Comparison of ENCODE assay signal across 8 cellular contexts in genomic region chr14:73569185-73569957, GRCh38. TPM values are rescaled to one million over a fixed set of nuclear protein-coding genes. Genes with fewer than 3 reads are reported as not detected.
DNase-seq lines count a peak whose midpoint lies in the region; ATAC-seq and TF ChIP-seq lines count a peak whose summit lies in the region.
"Not testable (repeated sequence)": the region's sequence is repeated elsewhere in the genome, so short reads cannot be mapped to it uniquely, and the experiment has no call there.

Gene ACOT2, plus strand, starts transcription at chr14:73569213. Its CDS starts 28 bp downstream, at chr14:73569241.

- peak; percentile 58 for ATAC-seq in GM21447 (IDR thresholded peaks at IDR 0.05; ENCODE audit: unreplicated experiment)
- peak; percentile 81 to 83 for ATAC-seq in activated T-cell treated with anti-CD3 and anti-CD28 coated beads, Interleukin-2, amount 50 U/mL, for 72 hours (replicated peaks in 1 of 2)
- peak; percentile 82 for ATAC-seq in esophagus mucosa

- TF ChIP-seq POLR2A in Peyer's patch (IDR thresholded peaks at IDR 0.05): peak; percentile 56 to 64

- H3K4me1 ChIP-seq in Peyer's patch: not testable (repeated sequence)
- H3K4me1 ChIP-seq in mucosa of rectum (ENCODE audit: control insufficient read depth in 2 of 2, insufficient read depth in 2 of 2, low read length in 2 of 2): peaks cover 4 to 16% of the 10 kb centered on the region in 2 donors

- CTCF ChIA-PET in Calu3 (lab: Charles Lee): interaction anchor here (0.7 to 2.4 kb wide), 3 partner anchors 61 to 285 kb away, joined by 4 to 14 read pairs (median 4); no protein-coding TSS in a partner anchor

- not testable (repeated sequence) for TF ChIP-seq CTCF in Calu3 (IDR thresholded peaks at IDR 0.05; ENCODE audit: unreplicated experiment)
- TF ChIP-seq CTCF in Peyer's patch (IDR thresholded peaks at IDR 0.05): peak in 2 of 6 experiments; percentile 28 to 36

- H3K9me3 Mint-ChIP-seq in Calu3 (ENCODE audit: low read depth, unreplicated experiment); activated T-cell treated with anti-CD3 and anti-CD28 coated beads, Interleukin-2, amount 50 U/mL, for 72 hours: not testable (repeated sequence)

- BruUV-seq in Calu3 (replicated peaks; lab: Mats Ljungman, UMichigan): TSS peak; percentile 75

- peaks cover 28% of the 10 kb centered on the region for H3K36me3 Mint-ChIP-seq in Calu3 (ENCODE audit: insufficient read depth, unreplicated experiment)
- peaks cover 7 to 15% of the 10 kb centered on the region in 2 donors for H3K36me3 Mint-ChIP-seq in activated T-cell treated with anti-CD3 and anti-CD28 coated beads, Interleukin-2, amount 50 U/mL, for 72 hours (ENCODE audit: insufficient read depth in 2 of 2)

- H3K27ac ChIP-seq in Peyer's patch: peak within 1 kb of the TSS; percentile 89 to 93 (median 92)
- H3K27ac ChIP-seq in mucosa of rectum (ENCODE audit: low read depth in 2 of 2, low read length in 2 of 2): peak within 1 kb of the TSS; percentile 92 to 95

- peak within 1 kb of the TSS; percentile 86 for H3K4me3 Mint-ChIP-seq in Calu3 (ENCODE audit: low read depth, unreplicated experiment)
- H3K4me3 Mint-ChIP-seq in activated T-cell treated with anti-CD3 and anti-CD28 coated beads, Interleukin-2, amount 50 U/mL, for 72 hours: peak within 1 kb of the TSS; percentile 91 to 97

- intact Hi-C loops in Calu3 (cut with micrococcal nuclease; ENCODE audit: unreplicated experiment): not testable (repeated sequence)

- H3K27me3 ChIP-seq in Peyer's patch; mucosa of rectum (ENCODE audit: control insufficient read depth in 2 of 2, insufficient read depth in 2 of 2, low read length in 2 of 2): not testable (repeated sequence)

- peak within 1 kb of the TSS; percentile 85 for H3K27ac Mint-ChIP-seq in Calu3 (ENCODE audit: unreplicated experiment)
- H3K27ac Mint-ChIP-seq in activated T-cell treated with anti-CD3 and anti-CD28 coated beads, Interleukin-2, amount 50 U/mL, for 72 hours: peak within 1 kb of the TSS; percentile 96

- H3K27me3 Mint-ChIP-seq in Calu3 (ENCODE audit: unreplicated experiment); activated T-cell treated with anti-CD3 and anti-CD28 coated beads, Interleukin-2, amount 50 U/mL, for 72 hours (ENCODE audit: low read depth): not testable (repeated sequence)

- peak within 1 kb of the TSS; percentile 58 to 69 (median 61) for H3K4me3 ChIP-seq in Peyer's patch
- peak within 1 kb of the TSS; percentile 83 to 89 for H3K4me3 ChIP-seq in mucosa of rectum (ENCODE audit: low read length in 2 of 2)

- H3K9ac ChIP-seq in mucosa of rectum (ENCODE audit: low read depth in 1 of 2, low read length in 2 of 2): peak within 1 kb of the TSS; percentile 92 to 94

- DNase-seq in Calu3 (peak; percentile 71), KG1 (lab: John Stamatoyannopoulos, UW) (peak; percentile 21), Peyer's patch (peak; percentile 70 to 90 (median 76))
- peak; percentile 81 to 90 for DNase-seq in activated T-cell treated with anti-CD3 and anti-CD28 coated beads, Interleukin-2, amount 50 U/mL, for 72 hours
- DNase-seq in stimulated activated CD8-positive, alpha-beta memory T cell treated with anti-CD3 and anti-CD28 coated beads, Interleukin-4, amount 100 ng/mL, for 1 hour (ENCODE audit: low read depth in 2 of 2, low spot score in 1 of 2): peak; percentile 53 to 57

- not testable (repeated sequence) for H3K36me3 ChIP-seq in Peyer's patch; mucosa of rectum (ENCODE audit: control insufficient read depth in 2 of 2, insufficient read depth in 2 of 2, low read length in 2 of 2)

- not testable (repeated sequence) for H3K9me3 ChIP-seq in Peyer's patch; mucosa of rectum (ENCODE audit: control insufficient read depth in 2 of 2, low read length in 2 of 2)

- peaks cover 12% of the 10 kb centered on the region for H3K4me1 Mint-ChIP-seq in Calu3 (ENCODE audit: low read depth, unreplicated experiment)
- H3K4me1 Mint-ChIP-seq in activated T-cell treated with anti-CD3 and anti-CD28 coated beads, Interleukin-2, amount 50 U/mL, for 72 hours (ENCODE audit: low read depth): peaks cover 48% of the 10 kb centered on the region

RNA-seq across cellular contexts. Expression of gene ACOT2, which starts in this region (rescaled TPM):
- total RNA-seq in Calu3 (2022): 18.5 and 21.9 TPM in 2 replicates
- total RNA-seq in Peyer's patch: 10 to 100 TPM; 26.2 to 76.9 (median 37.8) TPM
- 10 to 100 TPM in 1 of 2 donors, 1 to 10 TPM in 1; 8.4 to 12.9 TPM for total RNA-seq in activated T-cell treated with anti-CD3 and anti-CD28 coated beads, Interleukin-2, amount 50 U/mL, for 72 hours
- total RNA-seq in esophagus mucosa: 7.2 TPM

Comparison
In these comparisons a context has a peak if more than half of its experiments do, and no peak if none do; other contexts are left out.
1. Peak in every context shown above with its lines: DNase-seq, ATAC-seq, H3K4me3 ChIP-seq and H3K27ac ChIP-seq.
2. DNase-seq: peak in every context shown above with its lines; median percentile 86 in activated T-cell treated with anti-CD3 and anti-CD28 coated beads, Interleukin-2, amount 50 U/mL, for 72 hours; 76 in Peyer's patch; 71 in Calu3; 55 in stimulated activated CD8-positive, alpha-beta memory T cell treated with anti-CD3 and anti-CD28 coated beads, Interleukin-4, amount 100 ng/mL, for 1 hour; 21 in KG1.